28 cellular contexts compared by ENCODE assay signal in genomic region chr5:29462261-29462660, GRCh38.
"Had no signal": no experiment of that assay in that cellular context is flagged by ENCODE, and none has a peak within 500 bp of the region (broad histone marks: within the 10 kb centered on the region; RNA-seq: fewer than 3 reads in every experiment).

No MANE protein-coding gene starts in this region.

- DNase-seq: activated B cell treated with CpG ODN at 0.5 μM for 24 hours; activated CD4-positive, alpha-beta memory T cell treated with anti-CD3 and anti-CD28 coated beads for 36 hours; activated CD4-positive, alpha-beta T cell treated with anti-CD3 and anti-CD28 coated beads for 4 hours; activated CD4-positive, alpha-beta T cell treated with anti-CD3 and anti-CD28 coated beads, Interleukin-2, amount 10 ng/mL, durations not matched to agents 24 days and 14 days; activated CD4-positive, alpha-beta T cell treated with anti-CD3 and anti-CD28 coated beads, Interleukin-2, amount 50 U/mL, for 1 hour; activated CD4-positive, alpha-beta T cell treated with anti-CD3 and anti-CD28 coated beads, Interleukin-2, amount 50 U/mL, for 4 hours; activated CD4-positive, CD25-positive, alpha-beta regulatory T cell treated with anti-CD3 and anti-CD28 coated beads, Interleukin-2, amount 50 U/mL, for 72 hours; activated CD8-positive, alpha-beta memory T cell treated with anti-CD3 and anti-CD28 coated beads, Interleukin-2, amount 50 U/mL, for 4 hours; activated CD8-positive, alpha-beta T cell treated with anti-CD3 and anti-CD28 coated beads for 36 hours; activated effector memory CD4-positive, alpha-beta T cell treated with Interleukin-2 at 50 U/mL for 16 hours; activated gamma-delta T cell; activated naive CD4-positive, alpha-beta T cell treated with anti-CD3 and anti-CD28 coated beads, Interleukin-2, amount 10 ng/mL, durations not matched to agents 7 days and 5 days; activated naive CD4-positive, alpha-beta T cell treated with Interleukin-2 at 50 U/mL for 16 hours; activated naive CD8-positive, alpha-beta T cell treated with anti-CD3 and anti-CD28 coated beads, Interleukin-2, amount 10 ng/mL, durations not matched to agents 7 days and 5 days; activated naive CD8-positive, alpha-beta T cell treated with anti-CD3 and anti-CD28 coated beads, Interleukin-2, amount 50 U/mL, for 24 hours; activated T-cell treated with anti-CD3 and anti-CD28 coated beads for 4 hours; activated T-cell treated with anti-CD3 and anti-CD28 coated beads, Interleukin-2, amount 50 U/mL, for 24 hours; activated T-cell treated with anti-CD3 and anti-CD28 coated beads, Interleukin-2, amount 50 U/mL, for 48 hours; anterior cingulate cortex; cerebellar nuclear complex; T-helper 1 cell; T-helper 2 cell; T-helper 9 cell had no signal

- H3K9me3 ChIP-seq: ascending aorta had no signal

- ATAC-seq: activated CD8-positive, alpha-beta T cell treated with anti-CD3 and anti-CD28 coated beads for 36 hours; activated naive CD8-positive, alpha-beta T cell treated with anti-CD3 and anti-CD28 coated beads, Interleukin-2, amount 50 U/mL, for 24 hours had no signal

- H3K4me1 ChIP-seq: ascending aorta had no signal

- H3K27me3 ChIP-seq: ascending aorta, cardiac muscle cell had no signal

- FAIRE-seq: bronchial epithelial cell, TTC549 had no signal

- H3K36me3 ChIP-seq: ascending aorta, cardiac muscle cell had no signal

- H3K4me3 ChIP-seq: ascending aorta, cardiac muscle cell had no signal

- H3K27ac ChIP-seq: ascending aorta, cardiac muscle cell, VCaP had no signal
